In genomic region chr14:77133718-77134338, GRCh38 we compare ENCODE assay signal across 8 cellular contexts. TPM values are rescaled to one million over a fixed set of nuclear protein-coding genes. Genes with fewer than 3 reads are reported as not detected.
DNase-seq lines count a peak whose midpoint lies in the region; ATAC-seq, FAIRE-seq and TF ChIP-seq lines count a peak whose summit lies in the region.

No MANE protein-coding gene starts in this region.

- no peak overlapping the region for H3K27ac ChIP-seq in pancreas

- intact Hi-C loops in pancreas (cut with DNase I): no loop called here

- peak; percentile 86 for DNase-seq in GM13976 (ENCODE audit: low spot score)
- DNase-seq in HUDEP-2 (lab: John Stamatoyannopoulos, UW; ENCODE audit: unreplicated experiment in 76 of 76): peak in 49 of 76 experiments; percentile 6 to 70 (median 37)
- DNase-seq in activated CD4-positive, alpha-beta T cell treated with anti-CD3 and anti-CD28 coated beads, Interleukin-2, amount 50 U/mL, for 4 hours: peak; percentile 25 to 35
- DNase-seq in epithelial cell of esophagus (ENCODE audit: low read depth): peak; percentile 82
- peak; percentile 58 to 83 (median 70) for DNase-seq in pancreas
- no peak for DNase-seq in middle frontal gyrus (ENCODE audit: extremely low spot score, low spot score)
- DNase-seq in putamen (ENCODE audit: low spot score): no peak

- ATAC-seq in pancreas (peak; percentile 86 to 99 (median 93)), GM19452 (IDR thresholded peaks at IDR 0.05; ENCODE audit: unreplicated experiment) (no peak)

- peaks cover 0 to 16% (median 1%) of the 10 kb centered on the region in 4 donors for H3K27me3 ChIP-seq in pancreas

- H3K4me3 ChIP-seq in epithelial cell of esophagus (ENCODE audit: low read length) (no peak overlapping the region), pancreas (no peak overlapping the region)

- H3K36me3 ChIP-seq in pancreas: no peaks in the 10 kb centered on the region

- H3K9me3 ChIP-seq in pancreas: no peaks in the 10 kb centered on the region

- in situ Hi-C loops in GM13976 (cut with MboI; ENCODE audit: low sequenced_read_pairs, unreplicated experiment): no loop called here

- no peaks in the 10 kb centered on the region for H3K4me1 ChIP-seq in pancreas

- WGBS in pancreas, 2 donors: 6 to 8% methylated on average over 22 of the region's 22 CpGs

- no peak for FAIRE-seq in pancreas (lab: Jason Lieb, UNC)

- TF ChIP-seq CTCF in GM13976 (IDR thresholded peaks at IDR 0.05; ENCODE audit: borderline replicate concordance, control extremely low read depth, extremely low read depth, insufficient read depth, missing control alignments) (no peak), epithelial cell of esophagus (IDR thresholded peaks at IDR 0.05; ENCODE audit: insufficient read depth, low read depth, low read length, missing control alignments) (peak; percentile 4), pancreas (IDR thresholded peaks at IDR 0.05) (no peak)

RNA-seq across cellular contexts. Expression of gene ZDHHC22, which starts 7.8 kb away (rescaled TPM):
- under 1 TPM in 1 of 6 donors, not detected in 5; 0.04 TPM for total RNA-seq in pancreas
- under 1 TPM; 0.04 to 0.19 TPM for polyA plus RNA-seq in pancreas

RNA-seq across cellular contexts. Expression of gene CIPC, which starts 35.8 kb away (rescaled TPM):
- total RNA-seq in pancreas: 10 to 100 TPM in 1 of 6 donors, 1 to 10 TPM in 5; 5.9 to 12.6 (median 8.0) TPM
- polyA plus RNA-seq in pancreas: 1 to 10 TPM; 2.7 to 6.7 TPM

RNA-seq across cellular contexts. Expression of gene TMEM63C, which starts 47.8 kb away (rescaled TPM):
- 1 to 10 TPM; 2.8 to 6.8 (median 3.3) TPM for total RNA-seq in pancreas
- 10 to 100 TPM in 1 of 2 donors, 1 to 10 TPM in 1; 5.4 to 10.6 TPM for polyA plus RNA-seq in pancreas

Comparison
In these comparisons a context has a peak if more than half of its experiments do, and no peak if none do; other contexts are left out.
1. DNase-seq: peak in GM13976 (single experiment), HUDEP-2 (49 of 76), activated CD4-positive, alpha-beta T cell treated with anti-CD3 and anti-CD28 coated beads, Interleukin-2, amount 50 U/mL, for 4 hours (2 of 2), epithelial cell of esophagus (single experiment) and pancreas (6 of 6); none in middle frontal gyrus (single experiment) and putamen (single experiment).